Comparison of ENCODE assay signal across 9 cellular contexts in the genomic region with DNA sequence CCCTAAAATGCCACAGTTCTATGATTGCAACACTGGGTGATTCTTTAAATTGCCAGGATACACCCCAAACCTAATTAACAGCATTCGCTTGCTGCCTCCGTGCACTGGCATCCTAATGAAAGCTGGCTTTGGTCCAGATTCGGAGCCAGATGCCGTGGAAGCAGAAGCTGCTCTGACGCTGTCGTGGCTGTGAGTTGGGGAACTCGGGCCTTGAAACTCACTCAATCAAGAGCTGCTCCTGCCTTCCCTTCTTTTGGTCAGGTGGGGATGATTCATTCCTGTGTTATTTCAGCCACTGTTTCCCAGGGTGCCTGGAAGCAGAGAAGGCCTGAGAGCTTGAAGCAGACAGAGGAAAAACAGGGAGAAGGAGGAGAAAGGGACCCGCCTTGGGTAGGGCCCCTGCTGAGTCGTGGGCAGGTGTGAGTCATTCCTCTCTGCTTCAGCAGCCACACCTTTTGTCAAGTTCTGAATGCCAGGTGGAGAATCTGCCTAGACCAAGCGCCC. TPM values are rescaled to one million over a fixed set of nuclear protein-coding genes. Genes with fewer than 3 reads are reported as not detected.
A peak's percentile ranks its signal among the peaks of the same experiment; 100 is the strongest.
DNase-seq lines count a peak whose midpoint lies in the region; ATAC-seq and TF ChIP-seq lines count a peak whose summit lies in the region.
"Had no signal": no experiment of that assay in that cellular context is flagged by ENCODE, and none has a peak within 500 bp of the region (broad histone marks: within the 10 kb centered on the region; RNA-seq: fewer than 3 reads in every experiment).

No MANE protein-coding gene starts in this region.

- H3K36me3 ChIP-seq in MG63 (no peaks in the 10 kb centered on the region), smooth muscle cell (ENCODE audit: low read depth) (no peaks in the 10 kb centered on the region)

- peaks cover 8% of the 10 kb centered on the region for H3F3A ChIP-seq in smooth muscle cell (ENCODE audit: low read depth)

- ATAC-seq in right cardiac atrium (peak in 1 of 2 donors; percentile 33), GM21423 (IDR thresholded peaks at IDR 0.05; ENCODE audit: unreplicated experiment) (no peak), GM18870 (IDR thresholded peaks at IDR 0.05; ENCODE audit: unreplicated experiment) (no peak)

- no peak for TF ChIP-seq CTCF in smooth muscle cell (IDR thresholded peaks at IDR 0.05; ENCODE audit: borderline replicate concordance, insufficient read depth, poor library complexity, severe bottlenecking)

- peaks cover 2% of the 10 kb centered on the region for H3K27me3 Mint-ChIP-seq in activated T-helper 2 cell treated with anti-CD3 and anti-CD28 coated beads, Interferon-gamma antibody, Interleukin-2, Interleukin-4, amounts not matched to agents 10 μg/mL and 5 μg/mL and 100 μg/mL, durations not matched to agents 14 hours and 24 hours and 36 hours (ENCODE audit: low read depth)

- H3K4me1 ChIP-seq in right cardiac atrium (ENCODE audit: control insufficient read depth, insufficient read depth, low read length) = peaks cover 6% of the 10 kb centered on the region
- H3K4me1 ChIP-seq in smooth muscle cell (ENCODE audit: low read depth) = no peaks in the 10 kb centered on the region

- no peaks in the 10 kb centered on the region for H3K36me3 Mint-ChIP-seq in activated T-helper 2 cell treated with anti-CD3 and anti-CD28 coated beads, Interferon-gamma antibody, Interleukin-2, Interleukin-4, amounts not matched to agents 10 μg/mL and 5 μg/mL and 100 μg/mL, durations not matched to agents 14 hours and 24 hours and 36 hours (ENCODE audit: low read depth)

- H3K4me2 ChIP-seq in smooth muscle cell = peak overlapping the region; percentile 69
- H3K4me2 ChIP-seq: KMS-11 had no signal

- intact Hi-C loops in right cardiac atrium (cut with DNase I) = no loop called here
- intact Hi-C loops in activated T-helper 2 cell treated with anti-CD3 and anti-CD28 coated beads, Interferon-gamma antibody, Interleukin-2, Interleukin-4, amounts not matched to agents 10 μg/mL and 5 μg/mL and 100 μg/mL, durations not matched to agents 14 hours and 24 hours and 36 hours (cut with micrococcal nuclease) = no loop called here

- DNase-seq in DMS53 (lab: John Stamatoyannopoulos, UW) (peak; percentile 96), MG63 (peak; percentile 34), SW 1271 (lab: John Stamatoyannopoulos, UW) (peak; percentile 29 to 70), right cardiac atrium (peak in 2 of 3 donors; percentile 23 to 53), smooth muscle cell (lab: John Stamatoyannopoulos, UW; ENCODE audit: unreplicated experiment) (no peak)
- no peak for DNase-seq in activated T-helper 2 cell treated with anti-CD3 and anti-CD28 coated beads, Interferon-gamma antibody, Interleukin-2, Interleukin-4, amounts not matched to agents 10 μg/mL and 5 μg/mL and 100 μg/mL, durations not matched to agents 14 hours and 24 hours and 36 hours (ENCODE audit: low spot score)

- H4K20me1 ChIP-seq in smooth muscle cell (ENCODE audit: low read depth) = no peaks in the 10 kb centered on the region

- 27% methylated on average over 10 of the region's 10 CpGs for WGBS in right cardiac atrium
- WGBS in smooth muscle cell (ENCODE audit: low lambda C conversion rate) = 20% methylated on average over 10 of the region's 10 CpGs

- peak overlapping the region; percentile 56 for H3K9ac ChIP-seq in smooth muscle cell (ENCODE audit: low read depth)
- H3K9ac ChIP-seq: KMS-11 had no signal

- no peaks in the 10 kb centered on the region for H3K27me3 ChIP-seq in MG63
- no peaks in the 10 kb centered on the region for H3K27me3 ChIP-seq in right cardiac atrium (ENCODE audit: control insufficient read depth, insufficient read depth)
- no peaks in the 10 kb centered on the region for H3K27me3 ChIP-seq in smooth muscle cell (ENCODE audit: low read depth)

- peak overlapping the region; percentile 4 for H2AFZ ChIP-seq in smooth muscle cell (ENCODE audit: low read depth)

- H3K4me3 Mint-ChIP-seq in activated T-helper 2 cell treated with anti-CD3 and anti-CD28 coated beads, Interferon-gamma antibody, Interleukin-2, Interleukin-4, amounts not matched to agents 10 μg/mL and 5 μg/mL and 100 μg/mL, durations not matched to agents 14 hours and 24 hours and 36 hours (ENCODE audit: low read depth) = no peak overlapping the region

- H3K4me3 ChIP-seq in MG63 = no peak overlapping the region
- H3K4me3 ChIP-seq in right cardiac atrium (ENCODE audit: low read length) = no peak overlapping the region
- H3K4me3 ChIP-seq in smooth muscle cell = no peak overlapping the region

- no peaks in the 10 kb centered on the region for H3K4me1 Mint-ChIP-seq in activated T-helper 2 cell treated with anti-CD3 and anti-CD28 coated beads, Interferon-gamma antibody, Interleukin-2, Interleukin-4, amounts not matched to agents 10 μg/mL and 5 μg/mL and 100 μg/mL, durations not matched to agents 14 hours and 24 hours and 36 hours (ENCODE audit: low read depth)

- no peak overlapping the region for H3K27ac Mint-ChIP-seq in activated T-helper 2 cell treated with anti-CD3 and anti-CD28 coated beads, Interferon-gamma antibody, Interleukin-2, Interleukin-4, amounts not matched to agents 10 μg/mL and 5 μg/mL and 100 μg/mL, durations not matched to agents 14 hours and 24 hours and 36 hours

- no peaks in the 10 kb centered on the region for H3K9me3 ChIP-seq in MG63
- no peaks in the 10 kb centered on the region for H3K9me3 ChIP-seq in right cardiac atrium (ENCODE audit: control insufficient read depth, low read length)
- no peaks in the 10 kb centered on the region for H3K9me3 ChIP-seq in smooth muscle cell (replicated peaks; ENCODE audit: low read depth)

- no peaks in the 10 kb centered on the region for H3K9me3 Mint-ChIP-seq in activated T-helper 2 cell treated with anti-CD3 and anti-CD28 coated beads, Interferon-gamma antibody, Interleukin-2, Interleukin-4, amounts not matched to agents 10 μg/mL and 5 μg/mL and 100 μg/mL, durations not matched to agents 14 hours and 24 hours and 36 hours

- H3K79me2 ChIP-seq in smooth muscle cell (ENCODE audit: low read depth) = no peaks in the 10 kb centered on the region

- H3K27ac ChIP-seq in right cardiac atrium (ENCODE audit: low read length) = no peak overlapping the region
- peak overlapping the region; percentile 90 for H3K27ac ChIP-seq in smooth muscle cell (ENCODE audit: low read depth)
- H3K27ac ChIP-seq: KMS-11 had no signal

RNA-seq across cellular contexts. Expression of a gene that starts 36.2 kb away (rescaled TPM):
- total RNA-seq in MG63 (2014; rRNA removed; shearing (Covaris generic); ENCODE audit: low replicate concordance) = 0.10 and 0.64 TPM in 2 replicates
- total RNA-seq in right cardiac atrium (100 to 1,000 TPM; 239 to 311 (median 248) TPM), smooth muscle cell (309 and 347 TPM in 2 replicates)
- polyA plus RNA-seq in right cardiac atrium (94.7 TPM), smooth muscle cell (64.1 and 170 TPM in 2 replicates)
- 0.02 TPM in 2 replicates for total RNA-seq in activated T-helper 2 cell treated with anti-CD3 and anti-CD28 coated beads, Interferon-gamma antibody, Interleukin-2, Interleukin-4, amounts not matched to agents 10 μg/mL and 5 μg/mL and 100 μg/mL, durations not matched to agents 14 hours and 24 hours and 36 hours

Comparison
In these comparisons a context has a peak if more than half of its experiments do, and no peak if none do; other contexts are left out.
1. DNase-seq: peak in DMS53 (single experiment), MG63 (single experiment), SW 1271 (2 of 2) and right cardiac atrium (2 of 3); none in smooth muscle cell (single experiment) and activated T-helper 2 cell treated with anti-CD3 and anti-CD28 coated beads, Interferon-gamma antibody, Interleukin-2, Interleukin-4, amounts not matched to agents 10 μg/mL and 5 μg/mL and 100 μg/mL, durations not matched to agents 14 hours and 24 hours and 36 hours (single experiment).
2. RNA of a gene that starts 36.2 kb away (total RNA-seq): 309 to 347 TPM in smooth muscle cell and 239 to 311 TPM in right cardiac atrium; 0.10 to 0.64 TPM in MG63 and 0.02 TPM in activated T-helper 2 cell treated with anti-CD3 and anti-CD28 coated beads, Interferon-gamma antibody, Interleukin-2, Interleukin-4, amounts not matched to agents 10 μg/mL and 5 μg/mL and 100 μg/mL, durations not matched to agents 14 hours and 24 hours and 36 hours; every median in the first group is over 100 times any median in the second.